Comparison of ENCODE assay signal across 17 cellular contexts in genomic region chr14:56855891-56856461, GRCh38. TPM values are rescaled to one million over a fixed set of nuclear protein-coding genes. Genes with fewer than 3 reads are reported as not detected.
A peak's percentile ranks its signal among the peaks of the same experiment; 100 is the strongest.
DNase-seq lines count a peak whose midpoint lies in the region; ATAC-seq and TF ChIP-seq lines count a peak whose summit lies in the region.
"Had no signal": no experiment of that assay in that cellular context is flagged by ENCODE, and none has a peak within 500 bp of the region (broad histone marks: within the 10 kb centered on the region; RNA-seq: fewer than 3 reads in every experiment).

No MANE protein-coding gene starts in this region.

- BruUV-seq in PC-9 (replicated peaks; lab: Mats Ljungman, UMichigan), result no TSS peak

- no peak for TF ChIP-seq POLR2A in spleen (IDR thresholded peaks at IDR 0.05)

- no peak overlapping the region for H3K27ac Mint-ChIP-seq in activated naive CD8-positive, alpha-beta T cell treated with anti-CD3 and anti-CD28 coated beads for 36 hours
- no peak overlapping the region for H3K27ac Mint-ChIP-seq in immature natural killer cell
- H3K27ac Mint-ChIP-seq: activated naive CD4-positive, alpha-beta T cell treated with anti-CD3 and anti-CD28 coated beads, Interleukin-2, amount 10 ng/mL, durations not matched to agents 7 days and 5 days; dendritic cell treated with granulocyte-macrophage colony-stimulating factor and Interleukin-4, amounts not matched to agents 40 ng/mL and 50 ng/mL, for 4 days had no signal

- H3K27ac ChIP-seq in PC-9 (no peak overlapping the region), spleen (no peak overlapping the region)
- H3K27ac ChIP-seq: heart right ventricle, neutrophil had no signal

- H3K36me3 Mint-ChIP-seq in activated naive CD8-positive, alpha-beta T cell treated with anti-CD3 and anti-CD28 coated beads for 36 hours, result no peaks in the 10 kb centered on the region
- no peaks in the 10 kb centered on the region for H3K36me3 Mint-ChIP-seq in activated T-cell treated with anti-CD3 and anti-CD28 coated beads, Interleukin-2, amount 50 U/mL, for 4 hours (ENCODE audit: insufficient read depth)
- H3K36me3 Mint-ChIP-seq in immature natural killer cell, result no peaks in the 10 kb centered on the region
- H3K36me3 Mint-ChIP-seq: activated naive CD4-positive, alpha-beta T cell treated with anti-CD3 and anti-CD28 coated beads, Interleukin-2, amount 10 ng/mL, durations not matched to agents 7 days and 5 days had no signal

- no peak for TF ChIP-seq CTCF in PC-9 (conservative IDR thresholded peaks at IDR 0.05)
- no peak for TF ChIP-seq CTCF in spleen (IDR thresholded peaks at IDR 0.05 in 8 of 11, conservative IDR thresholded peaks at IDR 0.05 in 3 of 11)

- POLR2A ChIA-PET in PC-9 (lab: Charles Lee; ENCODE audit: unreplicated experiment), result no interaction called here

- no peak for ATAC-seq in activated T-cell treated with anti-CD3 and anti-CD28 coated beads, Interleukin-2, amount 50 U/mL, for 4 hours
- ATAC-seq: activated CD4-positive, CD25-positive, alpha-beta regulatory T cell treated with anti-CD3 and anti-CD28 coated beads, Interleukin-2, amount 50 U/mL, for 24 hours; heart right ventricle; Right ventricle myocardium inferior had no signal

- H4K20me1 ChIP-seq in PC-9 (ENCODE audit: insufficient read depth), result no peaks in the 10 kb centered on the region

- no peak overlapping the region for H3K4me3 Mint-ChIP-seq in activated naive CD8-positive, alpha-beta T cell treated with anti-CD3 and anti-CD28 coated beads for 36 hours
- no peak overlapping the region for H3K4me3 Mint-ChIP-seq in activated T-cell treated with anti-CD3 and anti-CD28 coated beads, Interleukin-2, amount 50 U/mL, for 4 hours
- H3K4me3 Mint-ChIP-seq in immature natural killer cell, result no peak overlapping the region
- H3K4me3 Mint-ChIP-seq: activated naive CD4-positive, alpha-beta T cell treated with anti-CD3 and anti-CD28 coated beads, Interleukin-2, amount 10 ng/mL, durations not matched to agents 7 days and 5 days; dendritic cell treated with granulocyte-macrophage colony-stimulating factor and Interleukin-4, amounts not matched to agents 40 ng/mL and 50 ng/mL, for 4 days had no signal

- H3K4me3 ChIP-seq in PC-9 (no peak overlapping the region), spleen (no peak overlapping the region)
- H3K4me3 ChIP-seq: heart right ventricle had no signal

- intact Hi-C loops in PC-9 (cut with micrococcal nuclease; ENCODE audit: unreplicated experiment), result no loop called here
- intact Hi-C loops in spleen (cut with DNase I; ENCODE audit: low total_unique reads), result no loop called here

- no peaks in the 10 kb centered on the region for H3K79me2 ChIP-seq in PC-9 (ENCODE audit: low read depth)

- no peaks in the 10 kb centered on the region for H3K9me2 ChIP-seq in PC-9 (ENCODE audit: insufficient read depth)

- no peaks in the 10 kb centered on the region for H3K9me3 Mint-ChIP-seq in activated naive CD8-positive, alpha-beta T cell treated with anti-CD3 and anti-CD28 coated beads for 36 hours
- H3K9me3 Mint-ChIP-seq in activated T-cell treated with anti-CD3 and anti-CD28 coated beads, Interleukin-2, amount 50 U/mL, for 4 hours, result no peaks in the 10 kb centered on the region
- H3K9me3 Mint-ChIP-seq in immature natural killer cell, result peaks cover 0 to 5% (median 3%) of the 10 kb centered on the region in 6 donors
- H3K9me3 Mint-ChIP-seq: activated naive CD4-positive, alpha-beta T cell treated with anti-CD3 and anti-CD28 coated beads, Interleukin-2, amount 10 ng/mL, durations not matched to agents 7 days and 5 days; dendritic cell treated with granulocyte-macrophage colony-stimulating factor and Interleukin-4, amounts not matched to agents 40 ng/mL and 50 ng/mL, for 4 days had no signal

- no peaks in the 10 kb centered on the region for H3K4me1 Mint-ChIP-seq in activated naive CD8-positive, alpha-beta T cell treated with anti-CD3 and anti-CD28 coated beads for 36 hours
- no peaks in the 10 kb centered on the region for H3K4me1 Mint-ChIP-seq in activated T-cell treated with anti-CD3 and anti-CD28 coated beads, Interleukin-2, amount 50 U/mL, for 4 hours (ENCODE audit: low read depth)
- no peaks in the 10 kb centered on the region for H3K4me1 Mint-ChIP-seq in immature natural killer cell
- H3K4me1 Mint-ChIP-seq: activated naive CD4-positive, alpha-beta T cell treated with anti-CD3 and anti-CD28 coated beads, Interleukin-2, amount 10 ng/mL, durations not matched to agents 7 days and 5 days had no signal

- H3K4me1 ChIP-seq in PC-9 (replicated peaks; ENCODE audit: insufficient read depth) (peaks cover 6% of the 10 kb centered on the region; the same call in 1 of the 2 replicates), spleen (no peaks in the 10 kb centered on the region)
- H3K4me1 ChIP-seq: heart right ventricle had no signal

- peaks cover 42% of the 10 kb centered on the region for H3K27me3 Mint-ChIP-seq in activated naive CD8-positive, alpha-beta T cell treated with anti-CD3 and anti-CD28 coated beads for 36 hours
- peaks cover 21% of the 10 kb centered on the region for H3K27me3 Mint-ChIP-seq in activated T-cell treated with anti-CD3 and anti-CD28 coated beads, Interleukin-2, amount 50 U/mL, for 4 hours (ENCODE audit: low read depth)
- H3K27me3 Mint-ChIP-seq in immature natural killer cell (ENCODE audit: low read depth in 3 of 3), result peaks cover under 1 to 16% (median 9%) of the 10 kb centered on the region in 3 donors

- H3K9me3 ChIP-seq in PC-9 (ENCODE audit: insufficient read depth, low read depth) (no peaks in the 10 kb centered on the region), spleen (no peaks in the 10 kb centered on the region)
- H3K9me3 ChIP-seq: heart right ventricle, neutrophil had no signal

- H2AFZ ChIP-seq in PC-9, result no peak overlapping the region

- CTCF ChIA-PET in PC-9 (lab: Charles Lee), result no interaction called here

- WGBS in spleen, 5 donors, result 2 to 5% (median 5%) methylated on average over 9 of the region's 9 CpGs

- no peaks in the 10 kb centered on the region for H3F3A ChIP-seq in PC-9 (ENCODE audit: insufficient read depth, low read depth)

- H3K36me3 ChIP-seq in PC-9 (ENCODE audit: low read depth), result no peaks in the 10 kb centered on the region
- no peaks in the 10 kb centered on the region for H3K36me3 ChIP-seq in spleen
- H3K36me3 ChIP-seq: heart right ventricle, neutrophil had no signal

- peak overlapping the region; percentile 46 for H3K4me2 ChIP-seq in PC-9

- no peaks in the 10 kb centered on the region for H3K27me3 ChIP-seq in PC-9 (ENCODE audit: insufficient read depth, low read depth)
- H3K27me3 ChIP-seq in spleen (replicated peaks in 1 of 7), result peaks cover 0 to 64% (median 6%) of the 10 kb centered on the region in 7 donors

- DNase-seq in C1 segment of cervical spinal cord (lab: John Stamatoyannopoulos, UW) (peak in 8 of 14 donors; percentile 3 to 67 (median 14)), NCI-H1417 treated with DMSO at 0.1 percent for 48 hours (lab: John Stamatoyannopoulos, UW) (peak; percentile 56), PC-9 (no peak), iPS-NIHi7 (ENCODE audit: extremely low spot score) (peak; percentile 67), spleen (no peak), immature natural killer cell (no peak)
- no peak for DNase-seq in activated naive CD8-positive, alpha-beta T cell treated with anti-CD3 and anti-CD28 coated beads for 36 hours
- no peak for DNase-seq in activated T-cell treated with anti-CD3 and anti-CD28 coated beads, Interleukin-2, amount 50 U/mL, for 4 hours
- DNase-seq: ACHN; activated naive CD4-positive, alpha-beta T cell treated with anti-CD3 and anti-CD28 coated beads, Interleukin-2, amount 10 ng/mL, durations not matched to agents 7 days and 5 days; GDM1; heart right ventricle; stimulated activated CD4-positive, alpha-beta T cell treated with anti-CD3 and anti-CD28 coated beads, Interleukin-2, amount 100 ng/mL, for 48 hours had no signal

RNA-seq across cellular contexts. Expression of gene OTX2, which starts 45.7 kb away (rescaled TPM):
- not detected in 2 replicates for total RNA-seq in PC-9 (2021)
- total RNA-seq in activated naive CD8-positive, alpha-beta T cell treated with anti-CD3 and anti-CD28 coated beads for 36 hours, result not detected
- total RNA-seq in spleen, result not detected
- polyA plus RNA-seq in spleen, result not detected
- total RNA-seq in activated T-cell treated with anti-CD3 and anti-CD28 coated beads, Interleukin-2, amount 50 U/mL, for 4 hours, result not detected
- not detected for polyA plus RNA-seq in immature natural killer cell
- total RNA-seq: heart right ventricle, Right ventricle myocardium inferior had no signal
- polyA plus RNA-seq: heart right ventricle had no signal

Comparison
In these comparisons a context has a peak if more than half of its experiments do, and no peak if none do; other contexts are left out.
1. DNase-seq: peak in C1 segment of cervical spinal cord (8 of 14), NCI-H1417 treated with DMSO at 0.1 percent for 48 hours (single experiment) and iPS-NIHi7 (single experiment); none in PC-9 (0 of 2), activated naive CD8-positive, alpha-beta T cell treated with anti-CD3 and anti-CD28 coated beads for 36 hours (single experiment), spleen (single experiment), activated T-cell treated with anti-CD3 and anti-CD28 coated beads, Interleukin-2, amount 50 U/mL, for 4 hours (single experiment) and immature natural killer cell (0 of 3).